Comparison of ENCODE assay signal across 11 cellular contexts in genomic region chr14:92254786-92255185, GRCh38.
DNase-seq lines count a peak whose midpoint lies in the region; ATAC-seq and TF ChIP-seq lines count a peak whose summit lies in the region.
"Had no signal": no experiment of that assay in that cellular context is flagged by ENCODE, and none has a peak within 500 bp of the region (broad histone marks: within the 10 kb centered on the region; RNA-seq: fewer than 3 reads in every experiment).

No MANE protein-coding gene starts in this region.

- H3K9me2 ChIP-seq in GM23248 (ENCODE audit: insufficient read depth), result no peaks in the 10 kb centered on the region

- in situ Hi-C loops in GM23248 (cut with MboI), result no loop called here

- WGBS in GM23248 (ENCODE audit: low coverage in 1 of 2, low lambda C conversion rate in 2 of 2, missing lambda C conversion rate in 2 of 2), 2 experiments, result 7 to 9% methylated on average over 18 of the region's 18 CpGs
- WGBS in sigmoid colon, 2 donors, result 23 to 27% methylated on average over 18 of the region's 18 CpGs

- H3K9ac ChIP-seq in GM23248 (no peak overlapping the region), iPS-15b (ENCODE audit: low read depth, low read length) (no peak overlapping the region)

- TF ChIP-seq POLR2A in sigmoid colon (IDR thresholded peaks at IDR 0.05), result no peak

- H3K4me1 ChIP-seq in GM23248 (ENCODE audit: insufficient read depth), result no peaks in the 10 kb centered on the region
- H3K4me1 ChIP-seq in iPS-15b (ENCODE audit: control insufficient read depth, insufficient read depth, low read length), result peaks cover 6% of the 10 kb centered on the region
- peaks cover 0 to 10% (median 8%) of the 10 kb centered on the region in 4 donors for H3K4me1 ChIP-seq in sigmoid colon

- H3K79me2 ChIP-seq in GM23248 (ENCODE audit: insufficient read depth), result no peaks in the 10 kb centered on the region

- H3K9me3 ChIP-seq in GM23248 (ENCODE audit: low read depth) (no peaks in the 10 kb centered on the region), iPS-15b (ENCODE audit: control insufficient read depth, insufficient read depth, low read length) (no peaks in the 10 kb centered on the region), sigmoid colon (no peaks in the 10 kb centered on the region)

- TF ChIP-seq EP300 in sigmoid colon (IDR thresholded peaks at IDR 0.05), result no peak

- H3K27me3 ChIP-seq in GM23248 (replicated peaks; ENCODE audit: insufficient read depth), result peaks cover 54% of the 10 kb centered on the region
- H3K27me3 ChIP-seq in iPS-15b (ENCODE audit: control insufficient read depth, insufficient read depth, low read length), result peaks cover 21% of the 10 kb centered on the region
- H3K27me3 ChIP-seq in sigmoid colon, result peaks cover 0 to 19% (median 17%) of the 10 kb centered on the region in 3 donors

- intact Hi-C loops in sigmoid colon (cut with DNase I), result no loop called here

- DNase-seq in GM23248 (peak; percentile 73), caudate nucleus (lab: John Stamatoyannopoulos, UW) (peak in 33 of 61 donors; percentile 2 to 66 (median 36)), sigmoid colon (peak; percentile 84), GOT3 (lab: John Stamatoyannopoulos, UW) (no peak), DMS153 treated with DMSO at 0.1 percent for 48 hours (lab: John Stamatoyannopoulos, UW; ENCODE audit: unreplicated experiment) (no peak)
- no peak for DNase-seq in activated CD4-positive, alpha-beta T cell treated with anti-CD3 and anti-CD28 coated beads, Interleukin-2, amount 50 U/mL, for 4 hours
- DNase-seq: activated naive CD4-positive, alpha-beta T cell treated with anti-CD3 and anti-CD28 coated beads, Interleukin-2, amount 50 U/mL, for 16 hours; NCI-H2107; T1000 had no signal

- ATAC-seq in HG02970 (IDR thresholded peaks at IDR 0.05; ENCODE audit: low FRiP score, unreplicated experiment), result no peak

- H3F3A ChIP-seq in GM23248 (ENCODE audit: insufficient read depth), result no peaks in the 10 kb centered on the region

- no peaks in the 10 kb centered on the region for H4K20me1 ChIP-seq in GM23248 (ENCODE audit: insufficient read depth)

- no peak for TF ChIP-seq CTCF in sigmoid colon (IDR thresholded peaks at IDR 0.05)

- H3K27ac ChIP-seq in GM23248 (no peak overlapping the region), caudate nucleus (ENCODE audit: low read depth, low read length) (no peak overlapping the region), sigmoid colon (no peak overlapping the region)

- no peaks in the 10 kb centered on the region for H3K36me3 ChIP-seq in GM23248 (ENCODE audit: low read depth)
- H3K36me3 ChIP-seq in iPS-15b (ENCODE audit: control insufficient read depth, insufficient read depth, low read length), result no peaks in the 10 kb centered on the region
- H3K36me3 ChIP-seq in sigmoid colon, result no peaks in the 10 kb centered on the region

- H3K4me3 ChIP-seq in GM23248, result no peak overlapping the region
- peak overlapping the region; percentile 11 for H3K4me3 ChIP-seq in iPS-15b (ENCODE audit: low read depth, low read length)
- H3K4me3 ChIP-seq in sigmoid colon, result peak overlapping the region in 1 of 4 donors; percentile 6

- H3K4me2 ChIP-seq in GM23248 (ENCODE audit: unreplicated experiment), result peak overlapping the region; percentile 19

- 0 out of 2 replicates have a peak overlapping the region, but pooled peaks have one; percentile 2 for H2AFZ ChIP-seq in GM23248

Comparison
In these comparisons a context has a peak if more than half of its experiments do, and no peak if none do; other contexts are left out.
1. DNase-seq: peak in GM23248 (single experiment), caudate nucleus (33 of 61) and sigmoid colon (single experiment); none in activated CD4-positive, alpha-beta T cell treated with anti-CD3 and anti-CD28 coated beads, Interleukin-2, amount 50 U/mL, for 4 hours (0 of 2), GOT3 (single experiment) and DMS153 treated with DMSO at 0.1 percent for 48 hours (single experiment).